ENCODE assay signal across 10 cellular contexts in genomic region chr22:43127166-43127908, GRCh38. TPM values are rescaled to one million over a fixed set of nuclear protein-coding genes. Genes with fewer than 3 reads are reported as not detected.
DNase-seq lines count a peak whose midpoint lies in the region; ATAC-seq and TF ChIP-seq lines count a peak whose summit lies in the region.
"Had no signal": no experiment of that assay in that cellular context is flagged by ENCODE, and none has a peak within 500 bp of the region (broad histone marks: within the 10 kb centered on the region; RNA-seq: fewer than 3 reads in every experiment).

No MANE protein-coding gene starts in this region.

- H3K27ac Mint-ChIP-seq in activated CD8-positive, alpha-beta T cell treated with anti-CD3 and anti-CD28 coated beads for 36 hours: peak overlapping the region; percentile 11
- H3K27ac Mint-ChIP-seq in mesothelial cell of epicardium: peak overlapping the region; percentile 89
- no peak overlapping the region for H3K27ac Mint-ChIP-seq in endothelial cell (ENCODE audit: unreplicated experiment)
- H3K27ac Mint-ChIP-seq in activated naive CD4-positive, alpha-beta T cell treated with anti-CD3 and anti-CD28 coated beads, Interleukin-2, amount 10 ng/mL, durations not matched to agents 7 days and 5 days: no peak overlapping the region
- H3K27ac Mint-ChIP-seq: B cell had no signal

- H3K4me1 Mint-ChIP-seq in activated CD8-positive, alpha-beta T cell treated with anti-CD3 and anti-CD28 coated beads for 36 hours (ENCODE audit: low read depth): peaks cover 17% of the 10 kb centered on the region
- H3K4me1 Mint-ChIP-seq in mesothelial cell of epicardium: peaks cover 26% of the 10 kb centered on the region
- H3K4me1 Mint-ChIP-seq in endothelial cell (ENCODE audit: unreplicated experiment): peaks cover 9% of the 10 kb centered on the region
- peaks cover 10% of the 10 kb centered on the region for H3K4me1 Mint-ChIP-seq in activated naive CD4-positive, alpha-beta T cell treated with anti-CD3 and anti-CD28 coated beads, Interleukin-2, amount 10 ng/mL, durations not matched to agents 7 days and 5 days

- H3K27me3 Mint-ChIP-seq in activated CD8-positive, alpha-beta T cell treated with anti-CD3 and anti-CD28 coated beads for 36 hours: no peaks in the 10 kb centered on the region
- H3K27me3 Mint-ChIP-seq in mesothelial cell of epicardium (ENCODE audit: low read depth) (no peaks in the 10 kb centered on the region), endothelial cell (ENCODE audit: unreplicated experiment) (peaks cover 5% of the 10 kb centered on the region)
- H3K27me3 Mint-ChIP-seq in activated naive CD4-positive, alpha-beta T cell treated with anti-CD3 and anti-CD28 coated beads, Interleukin-2, amount 10 ng/mL, durations not matched to agents 7 days and 5 days: no peaks in the 10 kb centered on the region

- H3K36me3 Mint-ChIP-seq in activated CD8-positive, alpha-beta T cell treated with anti-CD3 and anti-CD28 coated beads for 36 hours (ENCODE audit: low read depth): peaks cover 7% of the 10 kb centered on the region
- H3K36me3 Mint-ChIP-seq in mesothelial cell of epicardium (no peaks in the 10 kb centered on the region), endothelial cell (ENCODE audit: low read depth, unreplicated experiment) (peaks cover 4% of the 10 kb centered on the region)
- peaks cover 3% of the 10 kb centered on the region for H3K36me3 Mint-ChIP-seq in activated naive CD4-positive, alpha-beta T cell treated with anti-CD3 and anti-CD28 coated beads, Interleukin-2, amount 10 ng/mL, durations not matched to agents 7 days and 5 days

- DNase-seq in Daoy (ENCODE audit: low read depth) (peak; percentile 55), mesothelial cell of epicardium (ENCODE audit: low spot score in 2 of 2, unreplicated experiment in 2 of 2) (no peak), endothelial cell (ENCODE audit: low spot score) (no peak), GM19240 (ENCODE audit: insufficient read length, low spot score) (no peak)
- no peak for DNase-seq in activated CD8-positive, alpha-beta T cell treated with anti-CD3 and anti-CD28 coated beads for 36 hours
- no peak for DNase-seq in activated naive CD4-positive, alpha-beta T cell treated with anti-CD3 and anti-CD28 coated beads, Interleukin-2, amount 10 ng/mL, durations not matched to agents 7 days and 5 days
- DNase-seq: RPMI8226; stimulated activated CD4-positive, alpha-beta T cell treated with anti-CD3 and anti-CD28 coated beads, Interleukin-15, amount 100 ng/mL, for 24 hours had no signal

- no peak overlapping the region for H3K4me3 Mint-ChIP-seq in activated CD8-positive, alpha-beta T cell treated with anti-CD3 and anti-CD28 coated beads for 36 hours
- H3K4me3 Mint-ChIP-seq in mesothelial cell of epicardium: no peak overlapping the region
- no peak overlapping the region for H3K4me3 Mint-ChIP-seq in endothelial cell (ENCODE audit: unreplicated experiment)
- H3K4me3 Mint-ChIP-seq in activated naive CD4-positive, alpha-beta T cell treated with anti-CD3 and anti-CD28 coated beads, Interleukin-2, amount 10 ng/mL, durations not matched to agents 7 days and 5 days: no peak overlapping the region
- H3K4me3 Mint-ChIP-seq: B cell had no signal

- intact Hi-C loops in activated CD8-positive, alpha-beta T cell treated with anti-CD3 and anti-CD28 coated beads for 36 hours (cut with micrococcal nuclease): no loop called here

- CTCF ChIA-PET in activated CD8-positive, alpha-beta T cell treated with anti-CD3 and anti-CD28 coated beads for 36 hours (lab: Charles Lee): no interaction called here
- CTCF ChIA-PET in activated naive CD4-positive, alpha-beta T cell treated with anti-CD3 and anti-CD28 coated beads, Interleukin-2, amount 10 ng/mL, durations not matched to agents 7 days and 5 days (lab: Charles Lee): no interaction called here

- TF ChIP-seq CTCF in activated CD8-positive, alpha-beta T cell treated with anti-CD3 and anti-CD28 coated beads for 36 hours (IDR thresholded peaks at IDR 0.05): no peak
- TF ChIP-seq CTCF in mesothelial cell of epicardium (IDR thresholded peaks at IDR 0.05; ENCODE audit: unreplicated experiment): no peak
- no peak for TF ChIP-seq CTCF in endothelial cell (IDR thresholded peaks at IDR 0.05; ENCODE audit: unreplicated experiment)

- no peaks in the 10 kb centered on the region for H3K9me3 Mint-ChIP-seq in activated CD8-positive, alpha-beta T cell treated with anti-CD3 and anti-CD28 coated beads for 36 hours
- H3K9me3 Mint-ChIP-seq in mesothelial cell of epicardium: no peaks in the 10 kb centered on the region
- H3K9me3 Mint-ChIP-seq in endothelial cell (ENCODE audit: unreplicated experiment): no peaks in the 10 kb centered on the region
- H3K9me3 Mint-ChIP-seq in activated naive CD4-positive, alpha-beta T cell treated with anti-CD3 and anti-CD28 coated beads, Interleukin-2, amount 10 ng/mL, durations not matched to agents 7 days and 5 days: no peaks in the 10 kb centered on the region

- POLR2A ChIA-PET in activated CD8-positive, alpha-beta T cell treated with anti-CD3 and anti-CD28 coated beads for 36 hours (lab: Charles Lee): no interaction called here

- no peak for ATAC-seq in activated CD8-positive, alpha-beta T cell treated with anti-CD3 and anti-CD28 coated beads for 36 hours
- ATAC-seq: left lobe of liver had no signal

RNA-seq across cellular contexts. Expression of gene MCAT, which starts 15.9 kb away (rescaled TPM):
- total RNA-seq in Daoy (2014; rRNA removed; shearing (Covaris generic)): 20.2 and 30.6 TPM in 2 replicates
- total RNA-seq in activated CD8-positive, alpha-beta T cell treated with anti-CD3 and anti-CD28 coated beads for 36 hours: 10 to 100 TPM; 14.8 to 15.0 TPM
- total RNA-seq in mesothelial cell of epicardium (17.4 to 18.1 TPM (median 17.6 TPM) in 3 replicates), endothelial cell (ENCODE audit: unreplicated experiment) (10.3 TPM)

RNA-seq across cellular contexts. Expression of gene BIK, which starts 16.8 kb away (rescaled TPM):
- total RNA-seq in Daoy (2014; rRNA removed; shearing (Covaris generic)): 11.5 and 14.4 TPM in 2 replicates
- total RNA-seq in activated CD8-positive, alpha-beta T cell treated with anti-CD3 and anti-CD28 coated beads for 36 hours: 1 to 10 TPM; 2.5 to 3.3 TPM
- total RNA-seq in mesothelial cell of epicardium: 8.0 to 9.9 TPM (median 9.3 TPM) in 3 replicates
- 0.97 TPM for total RNA-seq in endothelial cell (ENCODE audit: unreplicated experiment)

RNA-seq across cellular contexts. Expression of gene TSPO, which starts 24.0 kb away (rescaled TPM):
- 178 and 230 TPM in 2 replicates for total RNA-seq in Daoy (2014; rRNA removed; shearing (Covaris generic))
- total RNA-seq in activated CD8-positive, alpha-beta T cell treated with anti-CD3 and anti-CD28 coated beads for 36 hours: 100 to 1,000 TPM in 1 of 2 experiments, 10 to 100 TPM in 1; 94.8 to 103 TPM
- total RNA-seq in mesothelial cell of epicardium: 43.2 to 44.9 TPM (median 44.5 TPM) in 3 replicates
- 38.9 TPM for total RNA-seq in endothelial cell (ENCODE audit: unreplicated experiment)

RNA-seq across cellular contexts. Expression of gene TTLL1, which starts 38.1 kb away (rescaled TPM):
- 9.6 and 15.1 TPM in 2 replicates for total RNA-seq in Daoy (2014; rRNA removed; shearing (Covaris generic))
- 1 to 10 TPM; 4.2 to 6.0 TPM for total RNA-seq in activated CD8-positive, alpha-beta T cell treated with anti-CD3 and anti-CD28 coated beads for 36 hours
- total RNA-seq in mesothelial cell of epicardium (14.4 to 18.0 TPM (median 15.3 TPM) in 3 replicates), endothelial cell (ENCODE audit: unreplicated experiment) (13.0 TPM)

RNA-seq across cellular contexts. Expression of gene TTLL12, which starts 59.6 kb away (rescaled TPM):
- 49.1 and 61.1 TPM in 2 replicates for total RNA-seq in Daoy (2014; rRNA removed; shearing (Covaris generic))
- total RNA-seq in activated CD8-positive, alpha-beta T cell treated with anti-CD3 and anti-CD28 coated beads for 36 hours: 10 to 100 TPM; 83.5 to 86.0 TPM
- total RNA-seq in mesothelial cell of epicardium (41.3 to 43.5 TPM (median 42.7 TPM) in 3 replicates), endothelial cell (ENCODE audit: unreplicated experiment) (15.1 TPM)

Comparison
In these comparisons a context has a peak if more than half of its experiments do, and no peak if none do; other contexts are left out.
1. H3K27ac Mint-ChIP-seq: peak in activated CD8-positive, alpha-beta T cell treated with anti-CD3 and anti-CD28 coated beads for 36 hours (single experiment) and mesothelial cell of epicardium (single experiment); none in endothelial cell (single experiment) and activated naive CD4-positive, alpha-beta T cell treated with anti-CD3 and anti-CD28 coated beads, Interleukin-2, amount 10 ng/mL, durations not matched to agents 7 days and 5 days (single experiment).